1 cellular context compared by ENCODE assay signal in genomic region chr14:68921049-68921448, GRCh38.
TF ChIP-seq lines count a peak whose summit lies in the region.

No MANE protein-coding gene starts in this region.

TF ChIP-seq in H1, 55 proteins besides CTCF, POLR2A, EP300 and RAD21:
- TF ChIP-seq TBP (IDR thresholded peaks at IDR 0.05; ENCODE audit: low read depth, low read length) (no peak), FOSL1 (IDR thresholded peaks at IDR 0.05; ENCODE audit: insufficient read depth, low read depth, low read length) (no peak), ATF3 (IDR thresholded peaks at IDR 0.05; ENCODE audit: insufficient read depth, low read depth, low read length) (no peak)
TF ChIP-seq in H1: peak in this region for 0.
